In genomic region chr20:36472656-36473071, GRCh38 we compare ENCODE assay signal across 1 cellular context.
TF ChIP-seq lines count a peak whose summit lies in the region.

No MANE protein-coding gene starts in this region.

TF ChIP-seq in GM23338, 12 proteins besides CTCF, POLR2A, EP300 and RAD21:
- TF ChIP-seq ZNF462 (CRISPR knock-in tag; IDR thresholded peaks at IDR 0.05) (no peak), CREB1 (CRISPR knock-in tag; IDR thresholded peaks at IDR 0.05; ENCODE audit: low read depth) (no peak), ETS1 (IDR thresholded peaks at IDR 0.05) (no peak), ZNF331 (CRISPR knock-in tag; IDR thresholded peaks at IDR 0.05; ENCODE audit: low read depth) (no peak), JUNB (IDR thresholded peaks at IDR 0.05; ENCODE audit: unreplicated experiment) (no peak), ZNF114 (CRISPR knock-in tag; IDR thresholded peaks at IDR 0.05) (no peak), EZH2phosphoT487 (IDR thresholded peaks at IDR 0.05; ENCODE audit: unreplicated experiment) (no peak), STAT1 (IDR thresholded peaks at IDR 0.05; ENCODE audit: unreplicated experiment) (no peak), NANOG (IDR thresholded peaks at IDR 0.05; ENCODE audit: borderline replicate concordance) (no peak), EZH2 (IDR thresholded peaks at IDR 0.05; ENCODE audit: low read depth, unreplicated experiment) (no peak), POLR2AphosphoS5 (IDR thresholded peaks at IDR 0.05; ENCODE audit: low read depth) (no peak), REST (IDR thresholded peaks at IDR 0.05; ENCODE audit: unreplicated experiment) (no peak)
